10 cellular contexts compared by ENCODE assay signal in genomic region chr3:189394599-189395121, GRCh38.
DNase-seq lines count a peak whose midpoint lies in the region; ATAC-seq, FAIRE-seq and TF ChIP-seq lines count a peak whose summit lies in the region.
"Had no signal": no experiment of that assay in that cellular context is flagged by ENCODE, and none has a peak within 500 bp of the region (broad histone marks: within the 10 kb centered on the region; RNA-seq: fewer than 3 reads in every experiment).

No MANE protein-coding gene starts in this region.

- ATAC-seq in A549 = no peak
- peak; percentile 77 for ATAC-seq in GM18867 (IDR thresholded peaks at IDR 0.05; ENCODE audit: unreplicated experiment)
- ATAC-seq in HG02642 (IDR thresholded peaks at IDR 0.05; ENCODE audit: poor library complexity, unreplicated experiment) = peak; percentile 91
- ATAC-seq in omental fat pad (ENCODE audit: low FRiP score) = no peak

- no peak overlapping the region for H3K27ac Mint-ChIP-seq in chondrocyte (ENCODE audit: unreplicated experiment)

- no peak overlapping the region for H3K4me3 Mint-ChIP-seq in chondrocyte (ENCODE audit: unreplicated experiment)

- no peak for TF ChIP-seq RAD21 in A549 (conservative IDR thresholded peaks at IDR 0.05 in 1 of 2, IDR thresholded peaks at IDR 0.05 in 1 of 2)

- H3K79me2 ChIP-seq in GM23248 (ENCODE audit: insufficient read depth) = no peaks in the 10 kb centered on the region

- no peaks in the 10 kb centered on the region for H3F3A ChIP-seq in GM23248 (ENCODE audit: insufficient read depth)

- H3K4me1 Mint-ChIP-seq in chondrocyte (ENCODE audit: low read depth) = no peaks in the 10 kb centered on the region

- H3K4me1 ChIP-seq in A549 (peaks cover 24% of the 10 kb centered on the region), GM23248 (ENCODE audit: insufficient read depth) (no peaks in the 10 kb centered on the region)

- no peaks in the 10 kb centered on the region for H3K9me2 ChIP-seq in GM23248 (ENCODE audit: insufficient read depth)

- CTCF ChIA-PET in A549 (lab: Yijun Ruan, JAX) = no interaction called here

- POLR2A ChIA-PET in A549 (lab: Yijun Ruan, JAX) = no interaction called here

- H3K9ac ChIP-seq in GM23248 = no peak overlapping the region

- no peak for FAIRE-seq in A549 (lab: Jason Lieb, UNC)

- TF ChIP-seq CTCF in A549 (IDR thresholded peaks at IDR 0.05) (no peak), HL-60 (IDR thresholded peaks at IDR 0.05; ENCODE audit: insufficient read depth, low read length) (no peak), chondrocyte (IDR thresholded peaks at IDR 0.05) (no peak), omental fat pad (IDR thresholded peaks at IDR 0.05) (no peak), WERI-Rb-1 (IDR thresholded peaks at IDR 0.05; ENCODE audit: low read depth, low read length) (no peak)

- H2AFZ ChIP-seq in GM23248 = no peak overlapping the region

- TF ChIP-seq POLR2A in A549 (IDR thresholded peaks at IDR 0.05; ENCODE audit: low read length) = no peak

- no peak overlapping the region for H3K4me2 ChIP-seq in A549
- H3K4me2 ChIP-seq in GM23248 (ENCODE audit: unreplicated experiment) = no peak overlapping the region

- H3K27me3 ChIP-seq in HL-60 (ENCODE audit: insufficient read depth, poor library complexity, severe bottlenecking) = no peaks in the 10 kb centered on the region
- no peaks in the 10 kb centered on the region for H3K27me3 ChIP-seq in WERI-Rb-1 (ENCODE audit: insufficient read depth, low read depth, severe bottlenecking)
- H3K27me3 ChIP-seq in GM23248 (replicated peaks; ENCODE audit: insufficient read depth) = no peaks in the 10 kb centered on the region
- H3K27me3 ChIP-seq: thyroid gland had no signal

- H3K4me3 ChIP-seq in A549 (no peak overlapping the region), HL-60 (replicated peaks; ENCODE audit: insufficient read depth, low read length) (no peak overlapping the region), WERI-Rb-1 (ENCODE audit: low read depth, low read length) (no peak overlapping the region), GM23248 (no peak overlapping the region)
- H3K4me3 ChIP-seq: thyroid gland had no signal

- H3K27me3 Mint-ChIP-seq in chondrocyte (ENCODE audit: low read depth) = peaks cover 11% of the 10 kb centered on the region

- H3K36me3 ChIP-seq in WERI-Rb-1 (no peaks in the 10 kb centered on the region), GM23248 (ENCODE audit: low read depth) (no peaks in the 10 kb centered on the region)
- H3K36me3 ChIP-seq: thyroid gland had no signal

- no peaks in the 10 kb centered on the region for H3K36me3 Mint-ChIP-seq in chondrocyte (ENCODE audit: low read depth)

- 0 out of 3 replicates have a peak, but pooled peaks cover 4% of the 10 kb centered on the region for H3K9me3 ChIP-seq in A549
- no peaks in the 10 kb centered on the region for H3K9me3 ChIP-seq in WERI-Rb-1 (ENCODE audit: severe bottlenecking)
- H3K9me3 ChIP-seq in GM23248 (ENCODE audit: low read depth) = no peaks in the 10 kb centered on the region
- H3K9me3 ChIP-seq: thyroid gland had no signal

- H3K9me3 Mint-ChIP-seq in chondrocyte (ENCODE audit: low read depth) = no peaks in the 10 kb centered on the region

- DNase-seq in A549 (ENCODE audit: low read depth in 1 of 2, low spot score in 1 of 2) (no peak), HL-60 (ENCODE audit: low read depth in 1 of 2, low spot score in 1 of 2) (no peak), chondrocyte (ENCODE audit: low spot score) (no peak), omental fat pad (ENCODE audit: low spot score) (no peak), WERI-Rb-1 (no peak), GM23248 (no peak)
- DNase-seq: activated gamma-delta T cell treated with Interleukin-2 at 50 U/mL for 16 hours, thyroid gland had no signal

- in situ Hi-C loops in GM23248 (cut with MboI) = no loop called here

- H3K27ac ChIP-seq in A549 (peak overlapping the region; percentile 77 to 85), HL-60 (replicated peaks) (peak overlapping the region; percentile 30), WERI-Rb-1 (no peak overlapping the region), GM23248 (no peak overlapping the region)
- H3K27ac ChIP-seq: thyroid gland had no signal

- TF ChIP-seq EP300 in A549 (IDR thresholded peaks at IDR 0.05) = no peak

- no peaks in the 10 kb centered on the region for H4K20me1 ChIP-seq in GM23248 (ENCODE audit: insufficient read depth)

- 87% methylated on average over 7 of the region's 7 CpGs for WGBS in A549 (ENCODE audit: missing lambda C conversion rate)
- WGBS in GM23248 (ENCODE audit: low coverage in 1 of 2, low lambda C conversion rate in 2 of 2, missing lambda C conversion rate in 2 of 2), 2 experiments = 64 to 67% methylated on average over 7 of the region's 7 CpGs

TF ChIP-seq in A549, 52 proteins besides CTCF, POLR2A, EP300 and RAD21:
- no peak for TF ChIP-seq ESRRA (IDR thresholded peaks at IDR 0.05; ENCODE audit: borderline replicate concordance, low read length)
- no peak for TF ChIP-seq HDAC2 (IDR thresholded peaks at IDR 0.05)
TF ChIP-seq in A549: peak in this region for 0.

Comparison
In these comparisons a context has a peak if more than half of its experiments do, and no peak if none do; other contexts are left out.
1. ATAC-seq: peak in GM18867 (single experiment) and HG02642 (single experiment); none in A549 (0 of 2) and omental fat pad (single experiment).
2. H3K27ac ChIP-seq: peak in A549 (2 of 2) and HL-60 (single experiment); none in WERI-Rb-1 (single experiment) and GM23248 (single experiment).